In the genomic region with DNA sequence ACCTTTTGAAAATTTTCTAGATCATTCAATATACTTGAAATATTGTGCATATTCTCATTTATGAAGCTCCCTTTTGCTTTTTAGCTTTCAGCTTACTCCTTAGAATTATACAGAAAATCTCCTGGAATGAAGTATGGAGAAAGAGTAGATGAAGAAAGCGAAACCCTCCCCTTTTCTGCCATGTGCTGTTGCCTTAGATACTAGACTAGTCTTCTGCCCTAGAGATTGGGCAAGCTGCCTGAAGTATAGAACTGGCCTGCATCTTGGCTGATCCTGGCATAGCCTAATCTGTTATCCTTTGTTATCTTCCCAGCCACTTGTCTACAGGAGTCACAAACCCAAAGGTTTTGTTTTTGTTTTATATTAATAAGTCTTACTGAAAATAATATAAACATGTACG, we compare ENCODE assay signal across 13 cellular contexts.
DNase-seq lines count a peak whose midpoint lies in the region; ATAC-seq and TF ChIP-seq lines count a peak whose summit lies in the region.
"Had no signal": no experiment of that assay in that cellular context is flagged by ENCODE, and none has a peak within 500 bp of the region (broad histone marks: within the 10 kb centered on the region; RNA-seq: fewer than 3 reads in every experiment).

No MANE protein-coding gene starts in this region.

- no peak for ATAC-seq in naive thymus-derived CD8-positive, alpha-beta T cell
- ATAC-seq in HG02938 (IDR thresholded peaks at IDR 0.05; ENCODE audit: unreplicated experiment) (no peak), heart left ventricle (no peak)
- ATAC-seq: stimulated activated naive B cell treated with anti-CD40 and anti-IgM and Interleukin-4, amounts not matched to agents 10 μg/mL and 1 μg/mL and 100 μg/mL, for 72 hours had no signal

- TF ChIP-seq CTCF in Calu3 (IDR thresholded peaks at IDR 0.05; ENCODE audit: unreplicated experiment) (no peak), heart left ventricle (IDR thresholded peaks at IDR 0.05) (no peak)

- peaks cover 5% of the 10 kb centered on the region for H3K9me3 Mint-ChIP-seq in Calu3 (ENCODE audit: low read depth, unreplicated experiment)
- peaks cover 0 to 15% (median 1%) of the 10 kb centered on the region in 9 donors for H3K9me3 Mint-ChIP-seq in naive thymus-derived CD8-positive, alpha-beta T cell

- CTCF ChIA-PET in Calu3 (lab: Charles Lee) = interaction anchor here (0.7 to 2.7 kb wide), 4 partner anchors 12 to 232 kb away, joined by 3 to 16 read pairs (median 6); no protein-coding TSS in a partner anchor

- H3K27ac ChIP-seq in heart left ventricle = peak overlapping the region in 4 of 12 donors; percentile 11 to 62 (median 48)
- H3K27ac ChIP-seq: BLaER1 had no signal

- peaks cover 20% of the 10 kb centered on the region for H3K36me3 Mint-ChIP-seq in Calu3 (ENCODE audit: insufficient read depth, unreplicated experiment)
- H3K36me3 Mint-ChIP-seq in naive thymus-derived CD8-positive, alpha-beta T cell = peaks cover 14 to 25% (median 21%) of the 10 kb centered on the region in 3 donors

- H3K4me3 ChIP-seq in endocrine pancreas (ENCODE audit: control insufficient read depth, insufficient read depth, low read length) (peak overlapping the region; percentile 10), heart left ventricle (no peak overlapping the region)
- H3K4me3 ChIP-seq: adrenal gland, BLaER1 had no signal

- no peak overlapping the region for H3K9ac ChIP-seq in endocrine pancreas (ENCODE audit: control insufficient read depth, insufficient read depth, low read length)
- H3K9ac ChIP-seq: BLaER1 had no signal

- intact Hi-C loops in Calu3 (cut with micrococcal nuclease; ENCODE audit: unreplicated experiment) (loop anchor here (5.0 kb wide), 1 partner anchor 114 kb away; no protein-coding TSS in a partner anchor), heart left ventricle (cut with DNase I) (loop anchor here in 1 of 10 donors (5.0 kb wide), 1 partner anchor 174 kb away; a partner anchor contains a TSS)

- H3K4me1 ChIP-seq in endocrine pancreas (ENCODE audit: control insufficient read depth, insufficient read depth, low read length) (peaks cover 24% of the 10 kb centered on the region), heart left ventricle (peaks cover 7 to 69% (median 35%) of the 10 kb centered on the region in 12 donors)

- no peaks in the 10 kb centered on the region for H3K27me3 Mint-ChIP-seq in Calu3 (ENCODE audit: unreplicated experiment)
- no peaks in the 10 kb centered on the region for H3K27me3 Mint-ChIP-seq in naive thymus-derived CD8-positive, alpha-beta T cell
- H3K27me3 Mint-ChIP-seq: stimulated activated naive B cell treated with anti-CD40 and anti-IgM and Interleukin-4, amounts not matched to agents 10 μg/mL and 1 μg/mL and 100 μg/mL, for 72 hours had no signal

- POLR2A ChIA-PET in naive thymus-derived CD8-positive, alpha-beta T cell (lab: Charles Lee) = interaction anchor here (1.4 to 4.3 kb wide), 2 partner anchors 8 to 19 kb away, joined by 4 to 24 read pairs; no protein-coding TSS in a partner anchor

- TF ChIP-seq POLR2A in heart left ventricle (IDR thresholded peaks at IDR 0.05) = no peak

- no TSS peak for BruUV-seq in Calu3 (replicated peaks; lab: Mats Ljungman, UMichigan)

- H3K4me3 Mint-ChIP-seq in Calu3 (ENCODE audit: low read depth, unreplicated experiment) = no peak overlapping the region
- H3K4me3 Mint-ChIP-seq in naive thymus-derived CD8-positive, alpha-beta T cell = peak overlapping the region in 3 of 10 donors; percentile 9 to 81 (median 79)
- H3K4me3 Mint-ChIP-seq: stimulated activated naive B cell treated with anti-CD40 and anti-IgM and Interleukin-4, amounts not matched to agents 10 μg/mL and 1 μg/mL and 100 μg/mL, for 72 hours had no signal

- peaks cover 48% of the 10 kb centered on the region for H3K4me1 Mint-ChIP-seq in Calu3 (ENCODE audit: low read depth, unreplicated experiment)
- peaks cover 33 to 80% (median 70%) of the 10 kb centered on the region in 4 donors for H3K4me1 Mint-ChIP-seq in naive thymus-derived CD8-positive, alpha-beta T cell

- peak overlapping the region; percentile 79 for H3K27ac Mint-ChIP-seq in Calu3 (ENCODE audit: unreplicated experiment)
- peak overlapping the region; percentile 45 to 96 (median 87) for H3K27ac Mint-ChIP-seq in naive thymus-derived CD8-positive, alpha-beta T cell

- H3K36me3 ChIP-seq in endocrine pancreas (ENCODE audit: control insufficient read depth, insufficient read depth, low read length) (no peaks in the 10 kb centered on the region), heart left ventricle (peaks cover 0 to 4% (median 0%) of the 10 kb centered on the region in 9 donors)
- H3K36me3 ChIP-seq: adrenal gland had no signal

- no peaks in the 10 kb centered on the region for H3K27me3 ChIP-seq in endocrine pancreas (ENCODE audit: control insufficient read depth, insufficient read depth, low read length)
- no peaks in the 10 kb centered on the region for H3K27me3 ChIP-seq in heart left ventricle
- H3K27me3 ChIP-seq: adrenal gland, BLaER1 had no signal

- WGBS in heart left ventricle, 4 donors = 91 to 94% (median 92%) methylated on average over 2 of the region's 2 CpGs

- peaks cover 2% of the 10 kb centered on the region for H3K9me3 ChIP-seq in endocrine pancreas (ENCODE audit: control insufficient read depth, low read length)
- H3K9me3 ChIP-seq in heart left ventricle = peaks cover 0 to 12% (median 0%) of the 10 kb centered on the region in 12 donors
- H3K9me3 ChIP-seq: adrenal gland had no signal

- DNase-seq in Calu3 (no peak), NCI-H1105 treated with DMSO at 0.1 percent for 48 hours (lab: John Stamatoyannopoulos, UW) (peak; percentile 44), activated gamma-delta T cell (lab: John Stamatoyannopoulos, UW) (no peak), heart left ventricle (no peak)
- no peak for DNase-seq in naive thymus-derived CD8-positive, alpha-beta T cell
- no peak for DNase-seq in activated CD4-positive, CD25-positive, alpha-beta regulatory T cell (lab: John Stamatoyannopoulos, UW)
- DNase-seq: activated CD4-positive, alpha-beta T cell treated with anti-CD3 and anti-CD28 coated beads for 1 hour; activated CD8-positive, alpha-beta memory T cell treated with anti-CD3 and anti-CD28 coated beads, Interleukin-2, amount 50 U/mL, for 48 hours; adrenal gland; stimulated activated naive B cell treated with anti-CD40 and anti-IgM and Interleukin-4, amounts not matched to agents 10 μg/mL and 1 μg/mL and 100 μg/mL, for 72 hours had no signal
